In the genomic region with DNA sequence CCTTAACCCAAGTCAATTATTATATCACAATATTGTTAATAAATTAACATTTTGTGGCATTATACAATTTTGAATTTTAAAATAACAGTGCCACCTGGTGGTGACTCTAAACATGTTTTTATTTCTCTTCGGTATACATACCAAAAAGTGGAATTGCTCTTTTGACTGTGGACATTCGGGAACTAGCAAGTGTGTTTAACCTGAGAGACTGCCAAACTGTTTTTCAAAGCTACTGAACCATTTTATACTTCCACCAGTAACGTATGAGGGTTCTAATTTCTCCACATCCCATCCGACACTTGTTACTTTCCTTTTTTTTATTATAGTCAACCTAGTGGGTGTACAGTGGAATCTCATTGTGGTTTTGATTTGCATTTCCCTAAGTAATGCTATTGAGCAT, we compare ENCODE assay signal across 9 cellular contexts. TPM values are rescaled to one million over a fixed set of nuclear protein-coding genes. Genes with fewer than 3 reads are reported as not detected.
DNase-seq lines count a peak whose midpoint lies in the region; FAIRE-seq lines count a peak whose summit lies in the region.
"Had no signal": no experiment of that assay in that cellular context is flagged by ENCODE, and none has a peak within 500 bp of the region (broad histone marks: within the 10 kb centered on the region; RNA-seq: fewer than 3 reads in every experiment).

No MANE protein-coding gene starts in this region.

- DNase-seq in EH (ENCODE audit: low read depth) (peak; percentile 56), LoVo (ENCODE audit: low spot score) (peak; percentile 58), SW480 (ENCODE audit: low spot score) (peak; percentile 60), globus pallidus (ENCODE audit: low spot score) (peak; percentile 41), small intestine (peak; percentile 55), GDM1 (lab: John Stamatoyannopoulos, UW) (no peak), UCSD-AML1 (lab: John Stamatoyannopoulos, UW; ENCODE audit: unreplicated experiment) (no peak), posterior vena cava (ENCODE audit: low spot score) (no peak)

- peak; percentile 59 for FAIRE-seq in small intestine (lab: Jason Lieb, UNC)

- H3K4me3 ChIP-seq in small intestine (ENCODE audit: low read depth in 1 of 2, low read length in 2 of 2), result no peak overlapping the region
- H3K4me3 ChIP-seq: lung had no signal

- H3K36me3 ChIP-seq in small intestine (ENCODE audit: control insufficient read depth in 2 of 2, insufficient read depth in 2 of 2, low read length in 2 of 2), result no peaks in the 10 kb centered on the region

- no peak overlapping the region for H3K27ac ChIP-seq in small intestine (ENCODE audit: low read depth in 1 of 2, low read length in 1 of 2)

- intact Hi-C loops in posterior vena cava (cut with DNase I), result loop anchor here (5.0 to 10.0 kb wide), 3 partner anchors 264 to 607 kb away; no protein-coding TSS in a partner anchor

- H3K4me1 ChIP-seq in small intestine (ENCODE audit: control insufficient read depth in 2 of 2, insufficient read depth in 1 of 2, low read depth in 1 of 2, low read length in 1 of 2), result no peaks in the 10 kb centered on the region

- WGBS in small intestine, 3 donors, result 16 to 18% (median 16%) methylated on average over 4 of the region's 4 CpGs

- H3K9me3 ChIP-seq in small intestine (ENCODE audit: control insufficient read depth, low read depth), result no peaks in the 10 kb centered on the region

- H3K27me3 ChIP-seq in small intestine (ENCODE audit: control insufficient read depth in 2 of 2, insufficient read depth in 2 of 2, low read length in 2 of 2), result no peaks in the 10 kb centered on the region

RNA-seq across cellular contexts. Expression of a gene that starts 18.3 kb away (rescaled TPM):
- polyA plus RNA-seq in small intestine, result 10 to 100 TPM; 30.8 to 48.1 (median 32.2) TPM
- total RNA-seq in posterior vena cava, result 10 to 100 TPM; 34.8 to 46.2 TPM

RNA-seq across cellular contexts. Expression of a gene that starts 28.2 kb away (rescaled TPM):
- polyA plus RNA-seq in small intestine, result 10 to 100 TPM; 19.7 to 28.9 (median 22.4) TPM
- total RNA-seq in posterior vena cava, result 10 to 100 TPM; 35.4 to 42.5 TPM

Comparison
In these comparisons a context has a peak if more than half of its experiments do, and no peak if none do; other contexts are left out.
1. DNase-seq: peak in EH (single experiment), LoVo (single experiment), SW480 (single experiment), globus pallidus (single experiment) and small intestine (single experiment); none in GDM1 (single experiment), UCSD-AML1 (single experiment) and posterior vena cava (single experiment).